12 cellular contexts compared by ENCODE assay signal in the genomic region with DNA sequence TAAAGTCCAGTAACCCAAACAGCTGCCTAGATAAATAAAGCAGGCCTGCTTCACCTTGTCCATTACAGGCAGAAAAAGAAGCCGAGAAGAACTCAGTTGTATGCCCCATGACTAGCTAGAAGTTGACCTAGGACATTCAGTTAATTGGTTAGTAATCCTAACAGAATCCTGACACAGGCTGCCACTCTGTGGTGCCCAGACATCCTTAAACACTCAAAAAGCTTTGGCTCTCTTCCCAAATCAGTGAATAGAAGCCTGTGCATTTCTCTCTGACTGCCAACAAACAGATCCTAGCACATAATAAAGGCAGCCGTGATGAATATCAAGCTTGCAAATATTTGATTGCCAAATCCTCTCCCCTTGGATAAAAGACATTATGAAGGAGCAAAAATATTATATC.
A peak's percentile ranks its signal among the peaks of the same experiment; 100 is the strongest.
DNase-seq lines count a peak whose midpoint lies in the region; ATAC-seq, FAIRE-seq and TF ChIP-seq lines count a peak whose summit lies in the region.
"Had no signal": no experiment of that assay in that cellular context is flagged by ENCODE, and none has a peak within 500 bp of the region (broad histone marks: within the 10 kb centered on the region; RNA-seq: fewer than 3 reads in every experiment).

No MANE protein-coding gene starts in this region.

- no peak overlapping the region for H3K27ac Mint-ChIP-seq in glutamatergic neuron (ENCODE audit: unreplicated experiment)
- H3K27ac Mint-ChIP-seq: CD8-positive, alpha-beta T cell; naive B cell had no signal

- H3K9me3 Mint-ChIP-seq in glutamatergic neuron (ENCODE audit: unreplicated experiment), result no peaks in the 10 kb centered on the region

- DNase-seq in D721Med (ENCODE audit: insufficient read length, low spot score) (no peak), NCI-H1092 (lab: John Stamatoyannopoulos, UW) (peak; percentile 15), SK-MEL-5 (ENCODE audit: low read depth, low spot score) (peak; percentile 68), midbrain (lab: John Stamatoyannopoulos, UW) (peak; percentile 75), GM19238 (ENCODE audit: insufficient read length, low spot score) (no peak), glutamatergic neuron (no peak)
- DNase-seq: activated CD4-positive, alpha-beta T cell treated with anti-CD3 and anti-CD28 coated beads, Interleukin-2, amount 50 U/mL, for 4 hours; activated effector memory CD4-positive, alpha-beta T cell treated with Interleukin-2 at 50 U/mL for 16 hours; CD8-positive, alpha-beta T cell; naive B cell had no signal

- TF ChIP-seq CTCF in D721Med (IDR thresholded peaks at IDR 0.05; ENCODE audit: insufficient read depth, missing control alignments), result peak; percentile 31
- no peak for TF ChIP-seq CTCF in glutamatergic neuron (IDR thresholded peaks at IDR 0.05; ENCODE audit: partially characterized antibody, unreplicated experiment)

- H3K4me3 Mint-ChIP-seq in glutamatergic neuron (ENCODE audit: unreplicated experiment), result no peak overlapping the region
- H3K4me3 Mint-ChIP-seq: CD8-positive, alpha-beta T cell; naive B cell had no signal

- in situ Hi-C loops in SK-MEL-5 (cut with HindIII; ENCODE audit: low pct_unique_long_range_greater_than_20kb, low sequenced_read_pairs), result no loop called here

- no peaks in the 10 kb centered on the region for H3K4me1 Mint-ChIP-seq in glutamatergic neuron (ENCODE audit: low read depth, unreplicated experiment)
- H3K4me1 Mint-ChIP-seq: naive B cell had no signal

- no peak for FAIRE-seq in D721Med (lab: Jason Lieb, UNC)

- H3K27me3 Mint-ChIP-seq in glutamatergic neuron (ENCODE audit: unreplicated experiment), result no peaks in the 10 kb centered on the region
- H3K27me3 Mint-ChIP-seq: brain, naive B cell had no signal

- no peaks in the 10 kb centered on the region for H3K36me3 Mint-ChIP-seq in glutamatergic neuron (ENCODE audit: unreplicated experiment)
- H3K36me3 Mint-ChIP-seq: brain; CD8-positive, alpha-beta T cell; naive B cell had no signal

- ATAC-seq in HG03280 (IDR thresholded peaks at IDR 0.05; ENCODE audit: unreplicated experiment), result no peak
- ATAC-seq: CD8-positive, alpha-beta T cell had no signal

Comparison
In these comparisons a context has a peak if more than half of its experiments do, and no peak if none do; other contexts are left out.
1. DNase-seq: peak in NCI-H1092 (single experiment), SK-MEL-5 (single experiment) and midbrain (single experiment); none in D721Med (single experiment), GM19238 (single experiment) and glutamatergic neuron (single experiment).